Comparison of ENCODE assay signal across 2 cellular contexts in genomic region chr1:10808441-10808840, GRCh38.
TF ChIP-seq lines count a peak whose summit lies in the region.

No MANE protein-coding gene starts in this region.

TF ChIP-seq in SK-N-SH, 30 proteins besides CTCF, POLR2A, EP300 and RAD21 (continued from another document):
- TF ChIP-seq IRF3 (IDR thresholded peaks at IDR 0.05; ENCODE audit: low read depth, low read length), result no peak
TF ChIP-seq in SK-N-SH: peak in this region for 0.

TF ChIP-seq in SK-N-SH treated with all-trans-retinoic acid at 6 μM for 48 hours, 23 proteins besides CTCF, POLR2A, EP300 and RAD21 (continued from another document):
- TF ChIP-seq PATZ1 (CRISPR knock-in tag; IDR thresholded peaks at IDR 0.05; ENCODE audit: borderline replicate concordance) (no peak), ISL1 (CRISPR knock-in tag; IDR thresholded peaks at IDR 0.05) (no peak), ZNF565 (CRISPR knock-in tag; conservative IDR thresholded peaks at IDR 0.05; ENCODE audit: low read depth) (no peak), ESRRG (CRISPR knock-in tag; IDR thresholded peaks at IDR 0.05) (no peak)
TF ChIP-seq in SK-N-SH treated with all-trans-retinoic acid at 6 μM for 48 hours: peak in this region for 0.
